Comparison of ENCODE assay signal across 13 cellular contexts in genomic region chr2:1685957-1686783, GRCh38. TPM values are rescaled to one million over a fixed set of nuclear protein-coding genes. Genes with fewer than 3 reads are reported as not detected.
DNase-seq lines count a peak whose midpoint lies in the region; ATAC-seq lines count a peak whose summit lies in the region.
"Had no signal": no experiment of that assay in that cellular context is flagged by ENCODE, and none has a peak within 500 bp of the region (broad histone marks: within the 10 kb centered on the region; RNA-seq: fewer than 3 reads in every experiment).

No MANE protein-coding gene starts in this region.

- H2AK5ac ChIP-seq in mesendoderm (ENCODE audit: low read length) = no peak overlapping the region

- no peak overlapping the region for H3K4me2 ChIP-seq in mesendoderm (ENCODE audit: low read length)

- DNase-seq in 8988T (peak; percentile 66), dedifferentiated amniotic fluid mesenchymal stem cell (ENCODE audit: extremely low spot score) (peak; percentile 24), mesendoderm (peak; percentile 87), KBM-7 (no peak)
- DNase-seq in activated naive CD4-positive, alpha-beta T cell (lab: John Stamatoyannopoulos, UW) = no peak
- DNase-seq in stimulated activated CD4-positive, alpha-beta T cell treated with anti-CD3 and anti-CD28 coated beads, Interleukin-4, amount 100 ng/mL, for 1 hour = no peak
- DNase-seq: activated CD4-positive, alpha-beta T cell treated with anti-CD3 and anti-CD28 coated beads, Interleukin-2, amount 50 U/mL, for 48 hours; erythroblast; left colon; NCI-H2227 treated with DMSO at 0.1 percent for 48 hours; right cardiac atrium had no signal

- no CpG with 5 or more reads among the region's 21 CpGs for WGBS in mesendoderm (ENCODE audit: extremely low coverage, insufficient coverage, low lambda C conversion rate)

- H3K56ac ChIP-seq in mesendoderm (ENCODE audit: low read length) = peak overlapping the region; percentile 7

- peaks cover 3% of the 10 kb centered on the region for H3K79me1 ChIP-seq in mesendoderm (ENCODE audit: low read length)

- no peak for ATAC-seq in GM19452 (IDR thresholded peaks at IDR 0.05; ENCODE audit: unreplicated experiment)
- ATAC-seq: left colon had no signal

- in situ Hi-C loops in KBM-7 (cut with MboI; ENCODE audit: low pct_unique_long_range_greater_than_20kb, low sequenced_read_pairs) = no loop called here

- no peaks in the 10 kb centered on the region for H3K9me3 ChIP-seq in HUES48 (ENCODE audit: control insufficient read depth, insufficient read depth, low read length)

- H3K27ac ChIP-seq in HUES48 (ENCODE audit: low read depth, low read length) (peak overlapping the region; percentile 54), mesendoderm (ENCODE audit: low read depth, low read length) (no peak overlapping the region)

- H3K9ac ChIP-seq in HUES48 (ENCODE audit: low read depth, low read length) = peak overlapping the region; percentile 12; the same call in 1 of the 2 replicates
- no peak overlapping the region for H3K9ac ChIP-seq in mesendoderm (ENCODE audit: low read length)

- no peak overlapping the region for H2BK15ac ChIP-seq in mesendoderm (replicated peaks; ENCODE audit: low read depth)

- no peak overlapping the region for H3K18ac ChIP-seq in mesendoderm (ENCODE audit: low read length)

- H3K27me3 ChIP-seq in HUES48 (ENCODE audit: control insufficient read depth, insufficient read depth, low read length) (no peaks in the 10 kb centered on the region), mesendoderm (ENCODE audit: insufficient read depth, low read length, poor library complexity) (no peaks in the 10 kb centered on the region)

- no peak overlapping the region for H3K4ac ChIP-seq in mesendoderm (ENCODE audit: low read depth, low read length)

- H3K4me3 ChIP-seq in HUES48 (ENCODE audit: low read depth, low read length) (no peak overlapping the region), mesendoderm (ENCODE audit: low read length) (no peak overlapping the region)

- H3K23ac ChIP-seq in mesendoderm (ENCODE audit: low read length) = no peak overlapping the region

- H4K8ac ChIP-seq in mesendoderm (ENCODE audit: low read depth, low read length) = no peak overlapping the region

- H3K36me3 ChIP-seq in HUES48 (ENCODE audit: control insufficient read depth, insufficient read depth, low read length) (peaks cover 69% of the 10 kb centered on the region), mesendoderm (ENCODE audit: control insufficient read depth, insufficient read depth, low read length) (peaks cover 4% of the 10 kb centered on the region)

- H3K4me1 ChIP-seq in HUES48 (ENCODE audit: control insufficient read depth, insufficient read depth, low read length) (peaks cover 6% of the 10 kb centered on the region), mesendoderm (ENCODE audit: control insufficient read depth, low read depth, low read length) (peaks cover 4% of the 10 kb centered on the region)

- H2BK5ac ChIP-seq in mesendoderm (ENCODE audit: low read length) = no peak overlapping the region

- no peak overlapping the region for H4K5ac ChIP-seq in mesendoderm (ENCODE audit: low read length)

- no peak overlapping the region for H2BK120ac ChIP-seq in mesendoderm (ENCODE audit: low read depth, low read length)

- no peaks in the 10 kb centered on the region for H3K79me2 ChIP-seq in mesendoderm (ENCODE audit: control insufficient read depth, insufficient read depth, low read length)

RNA-seq across cellular contexts. Expression of gene PXDN, which starts 58.1 kb away (rescaled TPM):
- polyA plus RNA-seq in mesendoderm (2013, experiment 1 of 2) = 60.4 TPM
- polyA plus RNA-seq in mesendoderm (2013, experiment 2 of 2) = 60.8 TPM

Comparison
In these comparisons a context has a peak if more than half of its experiments do, and no peak if none do; other contexts are left out.
1. DNase-seq: peak in 8988T (single experiment), dedifferentiated amniotic fluid mesenchymal stem cell (single experiment) and mesendoderm (single experiment); none in activated naive CD4-positive, alpha-beta T cell (0 of 4), KBM-7 (single experiment) and stimulated activated CD4-positive, alpha-beta T cell treated with anti-CD3 and anti-CD28 coated beads, Interleukin-4, amount 100 ng/mL, for 1 hour (single experiment).